8 cellular contexts compared by ENCODE assay signal in genomic region chr14:100586520-100587247, GRCh38. TPM values are rescaled to one million over a fixed set of nuclear protein-coding genes. Genes with fewer than 3 reads are reported as not detected.
A peak's percentile ranks its signal among the peaks of the same experiment; 100 is the strongest.
DNase-seq lines count a peak whose midpoint lies in the region; ATAC-seq and TF ChIP-seq lines count a peak whose summit lies in the region.

No MANE protein-coding gene starts in this region.

- H4K12ac ChIP-seq in trophoblast cell (ENCODE audit: low read depth, low read length), result no peak overlapping the region

- H3K4me3 ChIP-seq in HUES64 (ENCODE audit: low read length), result peak overlapping the region; percentile 56
- H3K4me3 ChIP-seq in foreskin fibroblast (ENCODE audit: low read depth in 1 of 2, low read length in 2 of 2), result peak overlapping the region; percentile 44 to 48
- peak overlapping the region; percentile 59 for H3K4me3 ChIP-seq in trophoblast cell (ENCODE audit: low read depth, low read length)

- DNase-seq in CMK (ENCODE audit: low read depth) (peak; percentile 57), foreskin fibroblast (peak in 1 of 2 donors; percentile 44), trophoblast cell (no peak), ecto neural progenitor cell (ENCODE audit: low spot score) (no peak)
- peak; percentile 64 for DNase-seq in activated CD8-positive, alpha-beta memory T cell treated with anti-CD3 and anti-CD28 coated beads for 24 hours

- H3K23ac ChIP-seq in trophoblast cell (ENCODE audit: low read length), result no peak overlapping the region

- H3K9me3 ChIP-seq in HUES64 (ENCODE audit: insufficient read depth, low read depth, low read length) (no peaks in the 10 kb centered on the region), trophoblast cell (ENCODE audit: insufficient read depth, low read depth, low read length) (peaks cover 4% of the 10 kb centered on the region)

- H2BK5ac ChIP-seq in trophoblast cell (ENCODE audit: low read depth, low read length, poor library complexity), result no peak overlapping the region

- no peak overlapping the region for H2AK5ac ChIP-seq in trophoblast cell (ENCODE audit: low read length)

- no peak overlapping the region for H3K14ac ChIP-seq in trophoblast cell (ENCODE audit: low read length)

- peak overlapping the region; percentile 21 for H3K9ac ChIP-seq in HUES64 (ENCODE audit: low read depth, low read length)
- no peak overlapping the region for H3K9ac ChIP-seq in trophoblast cell (ENCODE audit: low read length)

- H2AFZ ChIP-seq in trophoblast cell (ENCODE audit: insufficient read depth, low read length, poor library complexity), result peak overlapping the region; percentile 77

- ATAC-seq in HG03565 (IDR thresholded peaks at IDR 0.05; ENCODE audit: unreplicated experiment) (no peak), GM21367 (IDR thresholded peaks at IDR 0.05; ENCODE audit: unreplicated experiment) (no peak)

- H3K36me3 ChIP-seq in HUES64 (ENCODE audit: insufficient read depth, low read length) (no peaks in the 10 kb centered on the region), trophoblast cell (ENCODE audit: control insufficient read depth in 1 of 2, insufficient read depth in 2 of 2, low read length in 2 of 2) (no peaks in the 10 kb centered on the region)

- H2BK12ac ChIP-seq in trophoblast cell (ENCODE audit: low read length), result no peak overlapping the region

- no peak overlapping the region for H3K18ac ChIP-seq in trophoblast cell (ENCODE audit: low read length)

- H4K91ac ChIP-seq in trophoblast cell (ENCODE audit: low read depth, low read length), result no peak overlapping the region

- H2BK120ac ChIP-seq in trophoblast cell (ENCODE audit: insufficient read depth, low read length, poor library complexity), result no peak overlapping the region

- no peaks in the 10 kb centered on the region for H3K79me2 ChIP-seq in trophoblast cell (ENCODE audit: control insufficient read depth, insufficient read depth, low read length, poor library complexity)

- H3K4me1 ChIP-seq in HUES64 (ENCODE audit: insufficient read depth, low read length), result no peaks in the 10 kb centered on the region
- peaks cover 3 to 4% of the 10 kb centered on the region in 2 experiments for H3K4me1 ChIP-seq in trophoblast cell (ENCODE audit: control insufficient read depth in 1 of 2, insufficient read depth in 2 of 2, low read length in 2 of 2)

- H3K27me3 ChIP-seq in HUES64 (ENCODE audit: insufficient read depth, low read length) (peaks cover 52% of the 10 kb centered on the region), trophoblast cell (ENCODE audit: insufficient read depth, low read length) (peaks cover 34% of the 10 kb centered on the region)

- no peak for TF ChIP-seq CTCF in foreskin fibroblast (IDR thresholded peaks at IDR 0.05; ENCODE audit: low read depth, low read length)

- 2% methylated on average over 79 of the region's 79 CpGs for WGBS in HUES64
- WGBS in trophoblast cell (ENCODE audit: extremely low coverage, insufficient coverage, insufficient read length), result no CpG with 5 or more reads among the region's 79 CpGs

- H3K4me2 ChIP-seq in trophoblast cell (ENCODE audit: low read length), result peak overlapping the region; percentile 81

- H3K27ac ChIP-seq in HUES64 (ENCODE audit: low read depth, low read length), result no peak overlapping the region
- H3K27ac ChIP-seq in trophoblast cell (ENCODE audit: low read depth, low read length), result no peak overlapping the region

- H4K8ac ChIP-seq in trophoblast cell (ENCODE audit: low read depth, low read length), result no peak overlapping the region

- H3K79me1 ChIP-seq in trophoblast cell (ENCODE audit: low read length), result no peaks in the 10 kb centered on the region

- no peak overlapping the region for H3K4ac ChIP-seq in trophoblast cell (ENCODE audit: low read depth, low read length)

RNA-seq across cellular contexts. Expression of gene BEGAIN, which starts 0.5 kb away (rescaled TPM):
- polyA plus RNA-seq in HUES64 (2013, experiment 1 of 2), result 0.95 TPM
- polyA plus RNA-seq in HUES64 (2013, experiment 2 of 2), result 1.7 TPM
- polyA plus RNA-seq in trophoblast cell (2013), result 0.01 TPM in 1 of 2 replicates, not detected in the other

Comparison
In these comparisons a context has a peak if more than half of its experiments do, and no peak if none do; other contexts are left out.
1. DNase-seq: peak in CMK (single experiment) and activated CD8-positive, alpha-beta memory T cell treated with anti-CD3 and anti-CD28 coated beads for 24 hours (single experiment); none in trophoblast cell (0 of 2) and ecto neural progenitor cell (single experiment).
2. Peak in every context shown above with its lines, with median percentiles within 50 percentile points of each other: H3K4me3 ChIP-seq.